8 cellular contexts compared by ENCODE assay signal in genomic region chr12:123533672-123534643, GRCh38. TPM values are rescaled to one million over a fixed set of nuclear protein-coding genes. Genes with fewer than 3 reads are reported as not detected.
DNase-seq lines count a peak whose midpoint lies in the region; ATAC-seq, FAIRE-seq and TF ChIP-seq lines count a peak whose summit lies in the region.

Gene RILPL1, minus strand, starts transcription at chr12:123533719. Its CDS starts 237 bp downstream, at chr12:123533482.

- DNase-seq in ELF-1 (ENCODE audit: low read depth, low spot score) (peak; percentile 92), Peyer's patch (peak; percentile 45 to 66 (median 64)), frontal cortex (ENCODE audit: low spot score in 2 of 2) (peak; percentile 80 to 88)
- DNase-seq in activated naive CD4-positive, alpha-beta T cell (lab: John Stamatoyannopoulos, UW): peak in 3 of 4 experiments; percentile 17 to 46 (median 25)

- TF ChIP-seq EP300 in neural cell (conservative IDR thresholded peaks at IDR 0.05; ENCODE audit: poor library complexity, severe bottlenecking): no peak

- TF ChIP-seq CTCF in Peyer's patch (IDR thresholded peaks at IDR 0.05) (peak in 3 of 6 experiments; percentile 22 to 25 (median 25)), neural cell (IDR thresholded peaks at IDR 0.05; ENCODE audit: poor library complexity, severe bottlenecking) (peak; percentile 61)

- peak within 1 kb of the TSS; percentile 91 for H2AFZ ChIP-seq in neural cell (ENCODE audit: low read depth, low read length)

- H3K4me2 ChIP-seq in neural cell (ENCODE audit: low read length): peak within 1 kb of the TSS; percentile 62

- ATAC-seq in HG02678 (IDR thresholded peaks at IDR 0.05; ENCODE audit: unreplicated experiment) (peak; percentile 56), GM21526 (IDR thresholded peaks at IDR 0.05; ENCODE audit: low FRiP score, unreplicated experiment) (no peak)

- H3K79me2 ChIP-seq in neural cell (replicated peaks; ENCODE audit: insufficient read depth, low read length): no peaks in the 10 kb centered on the region

- no peak for TF ChIP-seq POLR2A in Peyer's patch (IDR thresholded peaks at IDR 0.05)

- H3K4me3 ChIP-seq in Peyer's patch (peak within 1 kb of the TSS; percentile 77 to 94 (median 82)), neural cell (ENCODE audit: low read length) (peak within 1 kb of the TSS; percentile 90)

- no peaks in the 10 kb centered on the region for H3F3A ChIP-seq in neural cell (ENCODE audit: insufficient read depth, low read length, poor library complexity, severe bottlenecking)

- no peaks in the 10 kb centered on the region for H3K27me3 ChIP-seq in Peyer's patch
- H3K27me3 ChIP-seq in neural cell (ENCODE audit: insufficient read depth, low read depth, low read length): no peaks in the 10 kb centered on the region

- H4K20me1 ChIP-seq in neural cell (ENCODE audit: insufficient read depth): no peaks in the 10 kb centered on the region

- H3K9me3 ChIP-seq in Peyer's patch: no peaks in the 10 kb centered on the region
- no peaks in the 10 kb centered on the region for H3K9me3 ChIP-seq in neural cell (ENCODE audit: low read length)

- peak within 1 kb of the TSS; percentile 74 for H3K9ac ChIP-seq in neural cell (ENCODE audit: low read length)

- peak within 1 kb of the TSS; percentile 41 to 86 (median 82) for H3K27ac ChIP-seq in Peyer's patch
- H3K27ac ChIP-seq in neural cell (ENCODE audit: low read length): peak within 1 kb of the TSS; percentile 33
- peak within 1 kb of the TSS; percentile 61 for H3K27ac ChIP-seq in temporal lobe (ENCODE audit: low read depth, low read length)

- no peak for TF ChIP-seq RAD21 in neural cell (conservative IDR thresholded peaks at IDR 0.05)

- H3K4me1 ChIP-seq in Peyer's patch: peaks cover 0 to 21% (median 12%) of the 10 kb centered on the region in 4 donors

- H3K36me3 ChIP-seq in Peyer's patch (no peaks in the 10 kb centered on the region), neural cell (ENCODE audit: insufficient read depth, low read length) (no peaks in the 10 kb centered on the region)

- no peaks in the 10 kb centered on the region for H3K9me2 ChIP-seq in neural cell (ENCODE audit: insufficient read depth, low read length)

- no peak for FAIRE-seq in frontal cortex (lab: Jason Lieb, UNC)

TF ChIP-seq in neural cell, 6 proteins besides CTCF, POLR2A, EP300 and RAD21:
- peak; percentile 25 for TF ChIP-seq TAF1 (IDR thresholded peaks at IDR 0.05; ENCODE audit: low read depth)
- TF ChIP-seq MXI1 (conservative IDR thresholded peaks at IDR 0.05; ENCODE audit: poor library complexity, severe bottlenecking): no peak
TF ChIP-seq in neural cell: peak in this region for 1.

RNA-seq across cellular contexts. Expression of gene RILPL1, which starts in this region (rescaled TPM):
- total RNA-seq in Peyer's patch (10 to 100 TPM in 1 of 4 donors, 1 to 10 TPM in 3; 1.4 to 29.7 (median 4.6) TPM), frontal cortex (3.7 TPM), temporal lobe (4.2 TPM)
- polyA plus RNA-seq in neural cell: 1.4 and 9.0 TPM in 2 replicates
- polyA minus RNA-seq in neural cell: 3.7 and 4.6 TPM in 2 replicates

Comparison
In these comparisons a context has a peak if more than half of its experiments do, and no peak if none do; other contexts are left out.
1. DNase-seq: peak in every context shown above with its lines; median percentile 92 in ELF-1; 84 in frontal cortex; 64 in Peyer's patch; 25 in activated naive CD4-positive, alpha-beta T cell.